ENCODE assay signal across 1 cellular context in the genomic region with DNA sequence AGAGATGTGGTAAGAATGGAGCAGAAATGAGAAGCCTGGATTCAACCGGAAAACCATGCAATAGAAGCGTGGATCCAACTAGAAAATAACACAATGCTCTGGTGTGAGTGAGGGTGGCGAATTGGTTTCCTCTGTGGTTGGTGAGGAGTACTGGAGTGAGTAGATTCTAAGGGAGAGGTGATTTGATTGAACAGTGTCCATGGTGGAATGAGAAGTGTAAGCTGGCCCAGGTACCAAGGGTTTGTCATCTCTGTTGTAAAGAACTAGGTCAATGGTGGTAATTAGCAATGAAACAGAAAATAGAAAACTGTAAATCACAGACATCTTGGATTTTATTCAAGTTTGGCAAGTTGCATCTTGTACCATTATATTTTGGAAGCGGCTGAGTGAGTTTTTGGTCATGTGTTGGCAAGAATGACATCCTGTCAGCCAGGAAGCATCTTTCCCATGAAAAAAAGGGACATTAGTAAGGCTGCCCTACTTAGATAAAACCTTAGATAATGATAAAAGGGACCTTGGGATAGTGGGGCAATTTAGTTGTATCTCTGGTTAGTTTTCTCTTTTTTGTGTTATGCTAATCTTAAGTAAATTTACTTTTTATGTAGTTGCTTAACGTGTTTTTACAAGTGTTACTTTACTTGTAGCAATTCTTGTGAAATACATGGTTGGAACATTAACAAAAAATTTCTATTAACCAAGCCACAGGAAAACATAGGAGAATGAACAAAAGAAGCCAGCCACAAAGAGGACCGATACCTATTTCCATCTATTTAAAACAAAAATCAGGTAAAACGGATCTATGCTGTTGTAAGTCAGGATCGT.
TF ChIP-seq lines count a peak whose summit lies in the region.

No MANE protein-coding gene starts in this region.

TF ChIP-seq in HepG2, 621 proteins besides CTCF, POLR2A, EP300 and RAD21 (continued from another document and continues in another):
- no peak for TF ChIP-seq CHCHD3 (CRISPR knock-in tag; IDR thresholded peaks at IDR 0.05)
- TF ChIP-seq ARNT (IDR thresholded peaks at IDR 0.05): no peak
- no peak for TF ChIP-seq MIER2 (CRISPR knock-in tag; IDR thresholded peaks at IDR 0.05)
- no peak for TF ChIP-seq PHF8 (CRISPR knock-in tag; IDR thresholded peaks at IDR 0.05)
- TF ChIP-seq MTF2 (CRISPR knock-in tag; IDR thresholded peaks at IDR 0.05; ENCODE audit: borderline replicate concordance): no peak
- no peak for TF ChIP-seq ZNF687 (CRISPR knock-in tag; IDR thresholded peaks at IDR 0.05)
- TF ChIP-seq, protein P1, sequence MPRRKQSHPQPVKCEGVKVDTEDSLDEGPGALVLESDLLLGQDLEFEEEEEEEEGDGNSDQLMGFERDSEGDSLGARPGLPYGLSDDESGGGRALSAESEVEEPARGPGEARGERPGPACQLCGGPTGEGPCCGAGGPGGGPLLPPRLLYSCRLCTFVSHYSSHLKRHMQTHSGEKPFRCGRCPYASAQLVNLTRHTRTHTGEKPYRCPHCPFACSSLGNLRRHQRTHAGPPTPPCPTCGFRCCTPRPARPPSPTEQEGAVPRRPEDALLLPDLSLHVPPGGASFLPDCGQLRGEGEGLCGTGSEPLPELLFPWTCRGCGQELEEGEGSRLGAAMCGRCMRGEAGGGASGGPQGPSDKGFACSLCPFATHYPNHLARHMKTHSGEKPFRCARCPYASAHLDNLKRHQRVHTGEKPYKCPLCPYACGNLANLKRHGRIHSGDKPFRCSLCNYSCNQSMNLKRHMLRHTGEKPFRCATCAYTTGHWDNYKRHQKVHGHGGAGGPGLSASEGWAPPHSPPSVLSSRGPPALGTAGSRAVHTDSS (CRISPR knock-in tag; conservative IDR thresholded peaks at IDR 0.05): no peak
- no peak for TF ChIP-seq SAFB2 (CRISPR knock-in tag; IDR thresholded peaks at IDR 0.05; ENCODE audit: borderline replicate concordance, low read depth)
- no peak for TF ChIP-seq SETDB1 (CRISPR knock-in tag; IDR thresholded peaks at IDR 0.05; ENCODE audit: borderline replicate concordance)
- no peak for TF ChIP-seq ATRX (CRISPR knock-in tag; IDR thresholded peaks at IDR 0.05; ENCODE audit: borderline replicate concordance)
- TF ChIP-seq ZMAT5 (CRISPR knock-in tag; IDR thresholded peaks at IDR 0.05; ENCODE audit: borderline replicate concordance, low read depth): no peak
- TF ChIP-seq ESRRA (CRISPR knock-in tag; IDR thresholded peaks at IDR 0.05; ENCODE audit: low read depth): no peak
- no peak for TF ChIP-seq MTA3 (CRISPR knock-in tag; IDR thresholded peaks at IDR 0.05)
- TF ChIP-seq ZNF121 (CRISPR knock-in tag; IDR thresholded peaks at IDR 0.05): no peak
- TF ChIP-seq NONO (IDR thresholded peaks at IDR 0.05): no peak
- TF ChIP-seq NONO (CRISPR knock-in tag; conservative IDR thresholded peaks at IDR 0.05): no peak
- TF ChIP-seq HMG20A (CRISPR knock-in tag; IDR thresholded peaks at IDR 0.05; ENCODE audit: borderline replicate concordance): peak; percentile 94
- no peak; the same call in 1 of the 2 replicates for TF ChIP-seq RFX3 (CRISPR knock-in tag; IDR thresholded peaks at IDR 0.05)
- no peak for TF ChIP-seq ZNF674 (CRISPR knock-in tag; IDR thresholded peaks at IDR 0.05; ENCODE audit: low read depth)
- no peak for TF ChIP-seq ATM (IDR thresholded peaks at IDR 0.05; ENCODE audit: borderline replicate concordance)
- no peak; the same call in 1 of the 2 replicates for TF ChIP-seq YEATS2 (CRISPR knock-in tag; IDR thresholded peaks at IDR 0.05; ENCODE audit: borderline replicate concordance)
- TF ChIP-seq POLR2AphosphoS5 (IDR thresholded peaks at IDR 0.05; ENCODE audit: low read depth, low read length): no peak
- TF ChIP-seq DPF2 (CRISPR knock-in tag; IDR thresholded peaks at IDR 0.05; ENCODE audit: borderline replicate concordance, low read depth): peak; percentile 79
- TF ChIP-seq ZNF431 (CRISPR knock-in tag; IDR thresholded peaks at IDR 0.05; ENCODE audit: borderline replicate concordance, low read depth): no peak
- TF ChIP-seq PITX1 (CRISPR knock-in tag; IDR thresholded peaks at IDR 0.05): peak; percentile 58; the same call in 1 of the 2 replicates
- no peak for TF ChIP-seq AGO2 (optimal IDR thresholded peaks at IDR 0.05; ENCODE audit: low read depth, low read length)
- TF ChIP-seq, protein P2, sequence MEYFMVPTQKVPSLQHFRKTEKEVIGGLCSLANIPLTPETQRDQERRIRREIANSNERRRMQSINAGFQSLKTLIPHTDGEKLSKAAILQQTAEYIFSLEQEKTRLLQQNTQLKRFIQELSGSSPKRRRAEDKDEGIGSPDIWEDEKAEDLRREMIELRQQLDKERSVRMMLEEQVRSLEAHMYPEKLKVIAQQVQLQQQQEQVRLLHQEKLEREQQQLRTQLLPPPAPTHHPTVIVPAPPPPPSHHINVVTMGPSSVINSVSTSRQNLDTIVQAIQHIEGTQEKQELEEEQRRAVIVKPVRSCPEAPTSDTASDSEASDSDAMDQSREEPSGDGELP (IDR thresholded peaks at IDR 0.05; ENCODE audit: borderline replicate concordance, low read depth): no peak
- TF ChIP-seq FOXA1 (IDR thresholded peaks at IDR 0.05): no peak
- TF ChIP-seq FOXA1 (CRISPR knock-in tag; IDR thresholded peaks at IDR 0.05): peak; percentile 70
- TF ChIP-seq REPIN1 (CRISPR knock-in tag; IDR thresholded peaks at IDR 0.05; ENCODE audit: borderline replicate concordance, low read depth): no peak
- TF ChIP-seq, protein P3, sequence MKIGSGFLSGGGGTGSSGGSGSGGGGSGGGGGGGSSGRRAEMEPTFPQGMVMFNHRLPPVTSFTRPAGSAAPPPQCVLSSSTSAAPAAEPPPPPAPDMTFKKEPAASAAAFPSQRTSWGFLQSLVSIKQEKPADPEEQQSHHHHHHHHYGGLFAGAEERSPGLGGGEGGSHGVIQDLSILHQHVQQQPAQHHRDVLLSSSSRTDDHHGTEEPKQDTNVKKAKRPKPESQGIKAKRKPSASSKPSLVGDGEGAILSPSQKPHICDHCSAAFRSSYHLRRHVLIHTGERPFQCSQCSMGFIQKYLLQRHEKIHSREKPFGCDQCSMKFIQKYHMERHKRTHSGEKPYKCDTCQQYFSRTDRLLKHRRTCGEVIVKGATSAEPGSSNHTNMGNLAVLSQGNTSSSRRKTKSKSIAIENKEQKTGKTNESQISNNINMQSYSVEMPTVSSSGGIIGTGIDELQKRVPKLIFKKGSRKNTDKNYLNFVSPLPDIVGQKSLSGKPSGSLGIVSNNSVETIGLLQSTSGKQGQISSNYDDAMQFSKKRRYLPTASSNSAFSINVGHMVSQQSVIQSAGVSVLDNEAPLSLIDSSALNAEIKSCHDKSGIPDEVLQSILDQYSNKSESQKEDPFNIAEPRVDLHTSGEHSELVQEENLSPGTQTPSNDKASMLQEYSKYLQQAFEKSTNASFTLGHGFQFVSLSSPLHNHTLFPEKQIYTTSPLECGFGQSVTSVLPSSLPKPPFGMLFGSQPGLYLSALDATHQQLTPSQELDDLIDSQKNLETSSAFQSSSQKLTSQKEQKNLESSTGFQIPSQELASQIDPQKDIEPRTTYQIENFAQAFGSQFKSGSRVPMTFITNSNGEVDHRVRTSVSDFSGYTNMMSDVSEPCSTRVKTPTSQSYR (CRISPR knock-in tag; IDR thresholded peaks at IDR 0.05; ENCODE audit: borderline replicate concordance): no peak
- no peak for TF ChIP-seq ZNF709 (CRISPR knock-in tag; IDR thresholded peaks at IDR 0.05)
- TF ChIP-seq HNRNPK (IDR thresholded peaks at IDR 0.05; ENCODE audit: low read depth, low read length, poor library complexity, severe bottlenecking): no peak
- no peak for TF ChIP-seq SPEN (CRISPR knock-in tag; IDR thresholded peaks at IDR 0.05; ENCODE audit: low read depth)
- TF ChIP-seq ZNF460 (CRISPR knock-in tag; IDR thresholded peaks at IDR 0.05; ENCODE audit: borderline replicate concordance): no peak
- no peak for TF ChIP-seq PRDM15 (CRISPR knock-in tag; IDR thresholded peaks at IDR 0.05)
- TF ChIP-seq ZNF772 (CRISPR knock-in tag; IDR thresholded peaks at IDR 0.05): no peak
- no peak for TF ChIP-seq SYNCRIP (IDR thresholded peaks at IDR 0.05; ENCODE audit: insufficient read depth, low read depth, low read length)
- TF ChIP-seq, protein P4, sequence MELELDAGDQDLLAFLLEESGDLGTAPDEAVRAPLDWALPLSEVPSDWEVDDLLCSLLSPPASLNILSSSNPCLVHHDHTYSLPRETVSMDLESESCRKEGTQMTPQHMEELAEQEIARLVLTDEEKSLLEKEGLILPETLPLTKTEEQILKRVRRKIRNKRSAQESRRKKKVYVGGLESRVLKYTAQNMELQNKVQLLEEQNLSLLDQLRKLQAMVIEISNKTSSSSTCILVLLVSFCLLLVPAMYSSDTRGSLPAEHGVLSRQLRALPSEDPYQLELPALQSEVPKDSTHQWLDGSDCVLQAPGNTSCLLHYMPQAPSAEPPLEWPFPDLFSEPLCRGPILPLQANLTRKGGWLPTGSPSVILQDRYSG (CRISPR knock-in tag; IDR thresholded peaks at IDR 0.05): no peak
- TF ChIP-seq MLLT10 (CRISPR knock-in tag; IDR thresholded peaks at IDR 0.05): no peak
- no peak for TF ChIP-seq ZNF563 (CRISPR knock-in tag; IDR thresholded peaks at IDR 0.05)
- no peak for TF ChIP-seq ZNF496 (CRISPR knock-in tag; IDR thresholded peaks at IDR 0.05; ENCODE audit: insufficient replicate concordance)
- TF ChIP-seq, protein P5, sequence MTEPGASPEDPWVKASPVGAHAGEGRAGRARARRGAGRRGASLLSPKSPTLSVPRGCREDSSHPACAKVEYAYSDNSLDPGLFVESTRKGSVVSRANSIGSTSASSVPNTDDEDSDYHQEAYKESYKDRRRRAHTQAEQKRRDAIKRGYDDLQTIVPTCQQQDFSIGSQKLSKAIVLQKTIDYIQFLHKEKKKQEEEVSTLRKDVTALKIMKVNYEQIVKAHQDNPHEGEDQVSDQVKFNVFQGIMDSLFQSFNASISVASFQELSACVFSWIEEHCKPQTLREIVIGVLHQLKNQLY (CRISPR knock-in tag; IDR thresholded peaks at IDR 0.05): peak; percentile 58; the same call in 1 of the 2 replicates
- no peak for TF ChIP-seq PRMT3 (CRISPR knock-in tag; IDR thresholded peaks at IDR 0.05; ENCODE audit: borderline replicate concordance, low read depth)
- TF ChIP-seq ZNF503 (CRISPR knock-in tag; IDR thresholded peaks at IDR 0.05): peak; percentile 79; the same call in 1 of the 2 replicates
- TF ChIP-seq KDM5B (CRISPR knock-in tag; IDR thresholded peaks at IDR 0.05; ENCODE audit: borderline replicate concordance): no peak
- TF ChIP-seq SNAPC2 (CRISPR knock-in tag; IDR thresholded peaks at IDR 0.05): no peak
